In genomic region chr2:32203428-32203827, GRCh38 we compare ENCODE assay signal across 6 cellular contexts. TPM values are rescaled to one million over a fixed set of nuclear protein-coding genes. Genes with fewer than 3 reads are reported as not detected.
DNase-seq lines count a peak whose midpoint lies in the region; ATAC-seq, FAIRE-seq and TF ChIP-seq lines count a peak whose summit lies in the region.
"Not testable (repeated sequence)": the region's sequence is repeated elsewhere in the genome, so short reads cannot be mapped to it uniquely, and the experiment has no call there.

No MANE protein-coding gene starts in this region.

- H3K27me3 ChIP-seq in K562 (ENCODE audit: control insufficient read depth in 2 of 2, insufficient read depth in 2 of 2, low read length in 2 of 2); psoas muscle (ENCODE audit: insufficient read depth in 3 of 3, low read length in 2 of 3): not testable (repeated sequence)

- not testable (repeated sequence) for H3K9me3 ChIP-seq in K562 (replicated peaks; ENCODE audit: control insufficient read depth, insufficient read depth, low read depth, low read length); psoas muscle

- H3K27me3 Mint-ChIP-seq in activated T-helper 1 cell treated with anti-CD3 and anti-CD28 coated beads, Interleukin-12 subunit alpha, Interleukin-12 subunit beta, Interleukin-2, Interleukin-4 antibody, amounts not matched to agents 30 ng/mL and 10 ng/mL and 1 ng/mL, durations not matched to agents 14 hours and 24 hours and 36 hours (ENCODE audit: insufficient read depth) = not testable (repeated sequence)

- H3K4me2 ChIP-seq in K562 (ENCODE audit: insufficient read depth, low read length) = not testable (repeated sequence)

- not testable (repeated sequence) for H3K4me3 Mint-ChIP-seq in activated T-helper 1 cell treated with anti-CD3 and anti-CD28 coated beads, Interleukin-12 subunit alpha, Interleukin-12 subunit beta, Interleukin-2, Interleukin-4 antibody, amounts not matched to agents 30 ng/mL and 10 ng/mL and 1 ng/mL, durations not matched to agents 14 hours and 24 hours and 36 hours

- not testable (repeated sequence) for H3K4me1 Mint-ChIP-seq in activated T-helper 1 cell treated with anti-CD3 and anti-CD28 coated beads, Interleukin-12 subunit alpha, Interleukin-12 subunit beta, Interleukin-2, Interleukin-4 antibody, amounts not matched to agents 30 ng/mL and 10 ng/mL and 1 ng/mL, durations not matched to agents 14 hours and 24 hours and 36 hours (ENCODE audit: low read depth)

- not testable (repeated sequence) for H3K27ac ChIP-seq in K562 (ENCODE audit: extremely low read depth, low read depth, low read length); psoas muscle

- ATAC-seq in SK-N-SH treated with all-trans-retinoic acid at 6 μM for 48 hours (peak; percentile 40), psoas muscle (peak; percentile 48 to 72 (median 54))
- ATAC-seq in K562 = not testable (repeated sequence)

- not testable (repeated sequence) for DNase-seq in H54 (ENCODE audit: insufficient read length, low spot score); activated T-helper 1 cell treated with anti-CD3 and anti-CD28 coated beads, Interleukin-12 subunit alpha, Interleukin-12 subunit beta, Interleukin-2, Interleukin-4 antibody, amounts not matched to agents 30 ng/mL and 10 ng/mL and 1 ng/mL, durations not matched to agents 14 hours and 24 hours and 36 hours (ENCODE audit: low spot score); K562 (ENCODE audit: extremely low read depth in 1 of 4, low spot score in 3 of 4); psoas muscle
- peak; percentile 39 for DNase-seq in left kidney (ENCODE audit: low read depth, low spot score)

- not testable (repeated sequence) for TF ChIP-seq CTCF in K562 (IDR thresholded peaks at IDR 0.05 in 2 of 3, conservative IDR thresholded peaks at IDR 0.05 in 1 of 3; ENCODE audit: insufficient read depth in 2 of 3, low read depth in 1 of 3, low read length in 3 of 3); psoas muscle (IDR thresholded peaks at IDR 0.05)

- not testable (repeated sequence) for H3K4me1 ChIP-seq in K562 (replicated peaks in 1 of 2; ENCODE audit: control insufficient read depth in 2 of 2, insufficient read depth in 2 of 2, low read length in 2 of 2); psoas muscle

- H3K9ac ChIP-seq in K562 (ENCODE audit: insufficient read depth in 1 of 2, low read depth in 2 of 2, low read length in 2 of 2) = not testable (repeated sequence)

- not testable (repeated sequence) for H3K9me1 ChIP-seq in K562 (ENCODE audit: control insufficient read depth, insufficient read depth, low read length)

- intact Hi-C loops in activated T-helper 1 cell treated with anti-CD3 and anti-CD28 coated beads, Interleukin-12 subunit alpha, Interleukin-12 subunit beta, Interleukin-2, Interleukin-4 antibody, amounts not matched to agents 30 ng/mL and 10 ng/mL and 1 ng/mL, durations not matched to agents 14 hours and 24 hours and 36 hours (cut with micrococcal nuclease); K562 (cut with micrococcal nuclease); psoas muscle (cut with DNase I): not testable (repeated sequence)

- H4K20me1 ChIP-seq in K562 (replicated peaks; ENCODE audit: control insufficient read depth, insufficient read depth, low read length) = not testable (repeated sequence)

- not testable (repeated sequence) for TF ChIP-seq EP300 in K562 (IDR thresholded peaks at IDR 0.05; ENCODE audit: low read length)

- CTCF ChIA-PET in K562 (lab: Yijun Ruan, JAX; ENCODE audit: low intra/inter-chr PET ratio) = not testable (repeated sequence)

- H3K9me3 Mint-ChIP-seq in activated T-helper 1 cell treated with anti-CD3 and anti-CD28 coated beads, Interleukin-12 subunit alpha, Interleukin-12 subunit beta, Interleukin-2, Interleukin-4 antibody, amounts not matched to agents 30 ng/mL and 10 ng/mL and 1 ng/mL, durations not matched to agents 14 hours and 24 hours and 36 hours = not testable (repeated sequence)

- H3K27ac Mint-ChIP-seq in activated T-helper 1 cell treated with anti-CD3 and anti-CD28 coated beads, Interleukin-12 subunit alpha, Interleukin-12 subunit beta, Interleukin-2, Interleukin-4 antibody, amounts not matched to agents 30 ng/mL and 10 ng/mL and 1 ng/mL, durations not matched to agents 14 hours and 24 hours and 36 hours = peak overlapping the region; percentile 50

- 81% methylated on average over 3 of the region's 3 CpGs for WGBS in K562 (ENCODE audit: insufficient coverage, low coverage, missing lambda C conversion rate)
- 21 to 40% (median 31%) methylated on average over 3 of the region's 3 CpGs for WGBS in psoas muscle, 3 donors

- not testable (repeated sequence) for H3K4me3 ChIP-seq in K562, psoas muscle

- in situ Hi-C loops in K562 (cut with MboI) = not testable (repeated sequence)

- peaks cover 25% of the 10 kb centered on the region for H3K36me3 Mint-ChIP-seq in activated T-helper 1 cell treated with anti-CD3 and anti-CD28 coated beads, Interleukin-12 subunit alpha, Interleukin-12 subunit beta, Interleukin-2, Interleukin-4 antibody, amounts not matched to agents 30 ng/mL and 10 ng/mL and 1 ng/mL, durations not matched to agents 14 hours and 24 hours and 36 hours (ENCODE audit: low read depth)

- peaks cover 46% of the 10 kb centered on the region for H3K36me3 ChIP-seq in K562 (ENCODE audit: control insufficient read depth, insufficient read depth, low read length)
- peaks cover 3 to 61% of the 10 kb centered on the region in 2 donors for H3K36me3 ChIP-seq in psoas muscle (ENCODE audit: insufficient read depth in 1 of 2, low read depth in 1 of 2)

- BruUV-seq in K562 (replicated peaks; lab: Mats Ljungman, UMichigan) = TSS peak; percentile 5

- not testable (repeated sequence) for H3K79me2 ChIP-seq in K562 (ENCODE audit: control insufficient read depth, insufficient read depth, low read length)

- peak; percentile 88 for FAIRE-seq in H54 (lab: Jason Lieb, UNC)
- not testable (repeated sequence) for FAIRE-seq in K562 (lab: Jason Lieb, UNC)

- not testable (repeated sequence) for TF ChIP-seq RAD21 in K562 (CRISPR knock-in tag; conservative IDR thresholded peaks at IDR 0.05 in 1 of 2, IDR thresholded peaks at IDR 0.05 in 1 of 2)

- not testable (repeated sequence) for H2AFZ ChIP-seq in K562 (ENCODE audit: low read depth, low read length)

- not testable (repeated sequence) for TF ChIP-seq POLR2A in H54 (IDR thresholded peaks at IDR 0.05; ENCODE audit: low read depth, low read length); K562 (conservative IDR thresholded peaks at IDR 0.05)

- POLR2A ChIA-PET in K562 (lab: Yijun Ruan, JAX) = interaction anchor here (1.7 kb wide), 1 partner anchor 38 kb away, joined by 4 read pairs; the partner anchor contains the start of gene SLC30A6

RNA-seq across cellular contexts. Expression of gene SLC30A6, which starts 37.8 kb away (rescaled TPM):
- total RNA-seq in activated T-helper 1 cell treated with anti-CD3 and anti-CD28 coated beads, Interleukin-12 subunit alpha, Interleukin-12 subunit beta, Interleukin-2, Interleukin-4 antibody, amounts not matched to agents 30 ng/mL and 10 ng/mL and 1 ng/mL, durations not matched to agents 14 hours and 24 hours and 36 hours = 23.1 and 27.0 TPM in 2 replicates
- 52.9 and 83.6 TPM in 2 replicates for total RNA-seq in K562 (2011; cell fraction: chromatin; rRNA removed; ENCODE audit: low replicate concordance)
- 23.8 and 27.6 TPM in 2 replicates for total RNA-seq in K562 (2011; cell fraction: nucleolus; rRNA removed)
- total RNA-seq in K562 (2011; cell fraction: nucleoplasm; rRNA removed) = 55.9 and 83.3 TPM in 2 replicates
- total RNA-seq in K562 (2014; rRNA removed) (12.1 and 18.1 TPM in 2 replicates), K562 (2014; rRNA removed; fragmentation: Illumina TruSeq; extraction: Trizol) (31.6 and 32.0 TPM in 2 replicates), K562 (2015; rRNA removed; fragmentation: Illumina TruSeq; extraction: Trizol) (27.3 and 28.5 TPM in 2 replicates), K562 (2021) (23.8 and 25.9 TPM in 2 replicates), psoas muscle (10 to 100 TPM; 11.6 to 19.3 (median 14.4) TPM)
- polyA plus RNA-seq in K562 (2011; rRNA removed) (36.0 and 42.8 TPM in 2 replicates), K562 (2014; fragmentation: Illumina TruSeq; extraction: Trizol) (21.3 and 24.4 TPM in 2 replicates), K562 (2014; fragmentation: Nextera tagmentation; extraction: Ambion mirVana) (10 to 100 TPM; 13.6 to 17.8 TPM), K562 (2014; rRNA removed) (14.1 and 17.9 TPM in 2 replicates), psoas muscle (10 to 100 TPM in 2 of 3 donors, 1 to 10 TPM in 1; 6.2 to 32.1 (median 12.9) TPM)
- 14.0 and 33.4 TPM in 2 replicates for polyA plus RNA-seq in K562 (2011; cell fraction: cytosol; rRNA removed)
- polyA plus RNA-seq in K562 (2011; cell fraction: nucleus; rRNA removed) = 12.1 and 19.2 TPM in 2 replicates
- polyA plus RNA-seq in K562 (2012) = 13.5 and 18.8 TPM in 2 replicates
- polyA minus RNA-seq in K562 (2011; rRNA and poly(A)+ RNA removed) = 54.9 and 70.5 TPM in 2 replicates
- 21.8 and 25.1 TPM in 2 replicates for polyA minus RNA-seq in K562 (2011; cell fraction: cytosol; rRNA and poly(A)+ RNA removed)
- polyA minus RNA-seq in K562 (2011; cell fraction: nucleus; rRNA and poly(A)+ RNA removed) = 13.2 and 44.9 TPM in 2 replicates
